In the genomic region with DNA sequence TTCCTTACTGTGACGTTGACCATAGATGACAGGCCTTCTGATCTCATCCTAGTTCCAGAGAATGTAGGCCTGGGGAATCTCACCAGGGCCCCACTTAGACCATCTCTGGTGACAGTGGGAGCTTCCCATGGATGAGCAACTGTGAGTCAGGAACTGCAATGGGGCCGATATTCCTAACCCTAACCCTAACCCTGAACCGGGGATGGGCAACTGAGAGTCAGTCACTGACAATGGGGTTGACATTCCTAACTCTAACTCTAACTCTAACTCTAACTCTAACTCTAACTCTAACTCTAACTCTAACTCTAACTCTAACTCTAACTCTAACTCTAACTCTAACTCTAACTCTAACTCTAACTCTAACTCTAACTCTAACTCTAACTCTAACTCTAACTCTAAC, we compare ENCODE assay signal across 13 cellular contexts. TPM values are rescaled to one million over a fixed set of nuclear protein-coding genes. Genes with fewer than 3 reads are reported as not detected.
"Had no signal": no experiment of that assay in that cellular context is flagged by ENCODE, and none has a peak within 500 bp of the region (broad histone marks: within the 10 kb centered on the region; RNA-seq: fewer than 3 reads in every experiment).

No MANE protein-coding gene starts in this region.

RNA-seq across cellular contexts. Expression of gene ANTXRL, which starts 15.7 kb away (rescaled TPM):
- total RNA-seq: activated CD4-positive, alpha-beta memory T cell treated with anti-CD3 and anti-CD28 coated beads, Interleukin-2, amount 10 ng/mL, durations not matched to agents 7 days and 5 days; activated naive CD4-positive, alpha-beta T cell treated with anti-CD3 and anti-CD28 coated beads for 36 hours; dermis blood vessel endothelial cell; gastrocnemius medialis; left ventricle myocardium superior; lung microvascular endothelial cell; progenitor cell of endocrine pancreas; renal cortical epithelial cell; sciatic nerve; suprapubic skin; tibial nerve had no signal
- polyA plus RNA-seq: neural cell, ovary had no signal
